Comparison of ENCODE assay signal across 22 cellular contexts in the genomic region with DNA sequence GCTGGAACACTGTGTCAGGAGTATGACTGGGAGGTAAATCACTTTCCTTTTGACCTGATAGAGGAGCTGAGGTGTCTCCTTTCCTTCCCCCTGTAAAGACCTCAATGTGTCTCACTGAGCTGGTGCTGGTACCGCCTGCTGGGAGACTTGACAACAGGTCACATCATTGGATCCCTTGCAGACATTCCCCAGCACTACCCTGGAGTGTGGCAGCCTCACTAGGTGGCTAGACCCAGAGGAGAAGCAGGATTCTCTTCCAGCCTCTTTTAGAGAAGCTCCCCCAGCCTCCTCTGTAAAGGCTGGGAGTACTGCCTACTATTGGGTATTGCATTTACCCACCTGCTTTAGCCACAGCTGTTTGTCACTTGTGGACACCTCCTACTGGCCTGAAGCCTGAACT.
DNase-seq lines count a peak whose midpoint lies in the region; ATAC-seq and TF ChIP-seq lines count a peak whose summit lies in the region.
"Had no signal": no experiment of that assay in that cellular context is flagged by ENCODE, and none has a peak within 500 bp of the region (broad histone marks: within the 10 kb centered on the region; RNA-seq: fewer than 3 reads in every experiment).

No MANE protein-coding gene starts in this region.

- no peaks in the 10 kb centered on the region for H3F3A ChIP-seq in MM.1S (ENCODE audit: insufficient read depth, low read length)

- H3K4me3 ChIP-seq in HCT116 (replicated peaks in 1 of 2; ENCODE audit: low read depth in 1 of 2, low read length in 2 of 2): no peak overlapping the region
- H3K4me3 ChIP-seq in MM.1S (ENCODE audit: low read length): no peak overlapping the region
- H3K4me3 ChIP-seq: A549; BLaER1 treated with 17β-estradiol and CSF1 and Interleukin-3, amounts not matched to agents 10 nM and 100 nM; GM23338; HAP-1 had no signal

- no peak overlapping the region for H3K4me3 Mint-ChIP-seq in activated CD8-positive, alpha-beta memory T cell treated with anti-CD3 and anti-CD28 coated beads, Interleukin-2, amount 10 ng/mL, durations not matched to agents 7 days and 5 days
- H3K4me3 Mint-ChIP-seq in osteocyte (ENCODE audit: unreplicated experiment): no peak overlapping the region
- no peak overlapping the region for H3K4me3 Mint-ChIP-seq in T-cell
- H3K4me3 Mint-ChIP-seq: CD14-positive monocyte; CD4-positive, alpha-beta T cell; CD8-positive, alpha-beta memory T cell; GM23338 had no signal

- H3K4me2 ChIP-seq in HCT116 (ENCODE audit: low read length): no peak overlapping the region
- no peak overlapping the region for H3K4me2 ChIP-seq in MM.1S (ENCODE audit: low read depth, low read length)
- H3K4me2 ChIP-seq: A549; BLaER1 treated with 17β-estradiol and CSF1 and Interleukin-3, amounts not matched to agents 10 nM and 100 nM; GM23338 had no signal

- H3K9me2 ChIP-seq in HCT116 (ENCODE audit: insufficient read depth): no peaks in the 10 kb centered on the region
- no peaks in the 10 kb centered on the region for H3K9me2 ChIP-seq in MM.1S (replicated peaks; ENCODE audit: insufficient read depth, low read length)

- POLR2A ChIA-PET in HCT116 (lab: Charles Lee) (no interaction called here), T-cell (lab: Charles Lee) (no interaction called here)

- intact Hi-C loops in HCT116 (cut with micrococcal nuclease): loop anchor here (10.0 kb wide), 1 partner anchor 147 kb away; no protein-coding TSS in a partner anchor

- CTCF ChIA-PET in activated CD8-positive, alpha-beta memory T cell treated with anti-CD3 and anti-CD28 coated beads, Interleukin-2, amount 10 ng/mL, durations not matched to agents 7 days and 5 days (lab: Charles Lee): no interaction called here
- CTCF ChIA-PET in HCT116 (lab: Charles Lee) (interaction anchor here (0.9 kb wide), 2 partner anchors 17 to 51 kb away, joined by 3 read pairs; no protein-coding TSS in a partner anchor), T-cell (lab: Charles Lee) (no interaction called here)

- H2AFZ ChIP-seq in HCT116 (ENCODE audit: low read depth, low read length, poor library complexity, severe bottlenecking): no peak overlapping the region
- H2AFZ ChIP-seq in MM.1S (ENCODE audit: low read length): no peak overlapping the region
- H2AFZ ChIP-seq: GM23338 had no signal

- H4K20me1 ChIP-seq in HCT116 (ENCODE audit: insufficient read depth) (no peaks in the 10 kb centered on the region), MM.1S (ENCODE audit: insufficient read depth, low read length) (no peaks in the 10 kb centered on the region)
- H4K20me1 ChIP-seq: BLaER1 treated with 17β-estradiol and CSF1 and Interleukin-3, amounts not matched to agents 10 nM and 100 nM had no signal

- no peaks in the 10 kb centered on the region for H3K4me1 Mint-ChIP-seq in activated CD8-positive, alpha-beta memory T cell treated with anti-CD3 and anti-CD28 coated beads, Interleukin-2, amount 10 ng/mL, durations not matched to agents 7 days and 5 days
- H3K4me1 Mint-ChIP-seq in osteocyte (ENCODE audit: unreplicated experiment) (no peaks in the 10 kb centered on the region), T-cell (no peaks in the 10 kb centered on the region)
- H3K4me1 Mint-ChIP-seq: CD14-positive monocyte; CD8-positive, alpha-beta memory T cell; GM23338 had no signal

- TF ChIP-seq RAD21 in HCT116 (IDR thresholded peaks at IDR 0.05; ENCODE audit: low read depth): no peak

- H3K4me1 ChIP-seq in HCT116 (ENCODE audit: control insufficient read depth in 1 of 2, insufficient read depth in 2 of 2, low read length in 2 of 2): no peaks in the 10 kb centered on the region
- H3K4me1 ChIP-seq in MM.1S (ENCODE audit: low read length): no peaks in the 10 kb centered on the region
- H3K4me1 ChIP-seq: A549, BE2C, HAP-1 had no signal

- no peaks in the 10 kb centered on the region for H3K36me3 Mint-ChIP-seq in activated CD8-positive, alpha-beta memory T cell treated with anti-CD3 and anti-CD28 coated beads, Interleukin-2, amount 10 ng/mL, durations not matched to agents 7 days and 5 days
- H3K36me3 Mint-ChIP-seq in osteocyte (ENCODE audit: unreplicated experiment) (no peaks in the 10 kb centered on the region), T-cell (peaks cover 4% of the 10 kb centered on the region)
- H3K36me3 Mint-ChIP-seq: CD14-positive monocyte; CD8-positive, alpha-beta memory T cell had no signal

- no peaks in the 10 kb centered on the region for H3K79me2 ChIP-seq in HCT116 (ENCODE audit: insufficient read depth, low read length)
- no peaks in the 10 kb centered on the region for H3K79me2 ChIP-seq in MM.1S (ENCODE audit: low read length)

- H3K9me3 ChIP-seq in HCT116 (ENCODE audit: control insufficient read depth in 1 of 2, insufficient read depth in 1 of 2, low read depth in 1 of 2, low read length in 2 of 2) (no peaks in the 10 kb centered on the region), MM.1S (replicated peaks; ENCODE audit: insufficient read depth, low read length) (no peaks in the 10 kb centered on the region)
- H3K9me3 ChIP-seq: BE2C, HAP-1 had no signal

- H3K27ac ChIP-seq in HCT116 (ENCODE audit: low read depth, low read length): no peak overlapping the region
- no peak overlapping the region for H3K27ac ChIP-seq in MM.1S (ENCODE audit: low read length)
- H3K27ac ChIP-seq: A549; BLaER1 treated with 17β-estradiol and CSF1 and Interleukin-3, amounts not matched to agents 10 nM and 100 nM had no signal

- H3K27me3 Mint-ChIP-seq in activated CD8-positive, alpha-beta memory T cell treated with anti-CD3 and anti-CD28 coated beads, Interleukin-2, amount 10 ng/mL, durations not matched to agents 7 days and 5 days: peaks cover 5% of the 10 kb centered on the region
- H3K27me3 Mint-ChIP-seq in osteocyte (ENCODE audit: unreplicated experiment) (peaks cover 18% of the 10 kb centered on the region), T-cell (peaks cover 13 to 21% of the 10 kb centered on the region in 2 donors)

- H3K36me3 ChIP-seq in HCT116 (ENCODE audit: control insufficient read depth in 1 of 2, insufficient read depth in 2 of 2, low read length in 2 of 2) (no peaks in the 10 kb centered on the region), MM.1S (replicated peaks; ENCODE audit: insufficient read depth, low read length) (no peaks in the 10 kb centered on the region)
- H3K36me3 ChIP-seq: BE2C; BLaER1 treated with 17β-estradiol and CSF1 and Interleukin-3, amounts not matched to agents 10 nM and 100 nM; HAP-1 had no signal

- ATAC-seq in activated CD8-positive, alpha-beta memory T cell treated with anti-CD3 and anti-CD28 coated beads, Interleukin-2, amount 10 ng/mL, durations not matched to agents 7 days and 5 days: no peak
- ATAC-seq in HCT116 (peak; percentile 30; the same call in 1 of the 2 replicates), T-cell (replicated peaks in 1 of 4) (no peak)
- ATAC-seq: A549, GM23338 had no signal

- RAD21 ChIA-PET in HCT116 (lab: Charles Lee; ENCODE audit: low non-redundant PET in 1 of 2, low total read pairs in 2 of 2, uncharacterized antibody in 2 of 2, unreplicated experiment in 2 of 2): no interaction called here

- H3K9me3 Mint-ChIP-seq in activated CD8-positive, alpha-beta memory T cell treated with anti-CD3 and anti-CD28 coated beads, Interleukin-2, amount 10 ng/mL, durations not matched to agents 7 days and 5 days (ENCODE audit: low read depth): peaks cover 14% of the 10 kb centered on the region
- peaks cover 11% of the 10 kb centered on the region for H3K9me3 Mint-ChIP-seq in osteocyte (ENCODE audit: unreplicated experiment)
- H3K9me3 Mint-ChIP-seq in T-cell: peaks cover 5 to 30% (median 15%) of the 10 kb centered on the region in 3 donors

- TF ChIP-seq CTCF in HCT116 (IDR thresholded peaks at IDR 0.05 in 2 of 3, conservative IDR thresholded peaks at IDR 0.05 in 1 of 3; ENCODE audit: borderline replicate concordance in 1 of 3, insufficient read depth in 1 of 3, low read depth in 2 of 3, low read length in 2 of 3): peak in 2 of 3 experiments; percentile 17 to 18; a peak in 2 of 6 replicates
- TF ChIP-seq CTCF in osteocyte (IDR thresholded peaks at IDR 0.05): no peak
- TF ChIP-seq CTCF in MM.1S (IDR thresholded peaks at IDR 0.05; ENCODE audit: low read length): no peak

- H3K9ac ChIP-seq in HCT116 (ENCODE audit: low read length) (no peak overlapping the region), MM.1S (ENCODE audit: low read length) (no peak overlapping the region)
- H3K9ac ChIP-seq: BLaER1 treated with 17β-estradiol and CSF1 and Interleukin-3, amounts not matched to agents 10 nM and 100 nM had no signal

- peaks cover 46% of the 10 kb centered on the region for H3K27me3 ChIP-seq in HCT116 (ENCODE audit: insufficient read depth, low read length)
- no peaks in the 10 kb centered on the region for H3K27me3 ChIP-seq in MM.1S (replicated peaks; ENCODE audit: insufficient read depth, low read length)
- H3K27me3 ChIP-seq: BLaER1 treated with 17β-estradiol and CSF1 and Interleukin-3, amounts not matched to agents 10 nM and 100 nM had no signal

- DNase-seq in activated CD8-positive, alpha-beta memory T cell treated with anti-CD3 and anti-CD28 coated beads, Interleukin-2, amount 10 ng/mL, durations not matched to agents 7 days and 5 days: peak; percentile 12
- DNase-seq in activated CD8-positive, alpha-beta memory T cell treated with anti-CD3 and anti-CD28 coated beads, Interleukin-2, amount 50 U/mL, for 48 hours: no peak
- DNase-seq in HCT116 (ENCODE audit: low read depth, low spot score): no peak
- peak; percentile 3 for DNase-seq in iPS-NIHi7 (ENCODE audit: extremely low spot score)
- DNase-seq in osteocyte (ENCODE audit: extremely low spot score, unreplicated experiment): peak; percentile 40
- no peak for DNase-seq in T-cell
- DNase-seq in MM.1S: no peak
- DNase-seq: 8988T; ACHN; AML-193; BE2C; Calu3; CD4-positive, alpha-beta T cell; CD8-positive, alpha-beta memory T cell; DMS53; DMS79 treated with DMSO at 0.1 percent for 48 hours; GF-D8 had no signal

- no peak for TF ChIP-seq POLR2A in HCT116 (IDR thresholded peaks at IDR 0.05; ENCODE audit: borderline replicate concordance, extremely low read depth, insufficient read depth, insufficient read length)

- H3K27ac Mint-ChIP-seq in activated CD8-positive, alpha-beta memory T cell treated with anti-CD3 and anti-CD28 coated beads, Interleukin-2, amount 10 ng/mL, durations not matched to agents 7 days and 5 days: no peak overlapping the region
- no peak overlapping the region for H3K27ac Mint-ChIP-seq in osteocyte (ENCODE audit: unreplicated experiment)
- no peak overlapping the region for H3K27ac Mint-ChIP-seq in T-cell
- H3K27ac Mint-ChIP-seq: CD14-positive monocyte; CD4-positive, alpha-beta T cell; CD8-positive, alpha-beta memory T cell; GM23338 had no signal

- no TSS peak for BruUV-seq in HCT116 (replicated peaks; lab: Mats Ljungman, UMichigan)

TF ChIP-seq in HCT116, 20 proteins besides CTCF, POLR2A, EP300 and RAD21 (continues in another document):
- TF ChIP-seq ZFX (IDR thresholded peaks at IDR 0.05): no peak

Comparison
In these comparisons a context has a peak if more than half of its experiments do, and no peak if none do; other contexts are left out.
1. DNase-seq: peak in activated CD8-positive, alpha-beta memory T cell treated with anti-CD3 and anti-CD28 coated beads, Interleukin-2, amount 10 ng/mL, durations not matched to agents 7 days and 5 days (single experiment), iPS-NIHi7 (single experiment) and osteocyte (single experiment); none in activated CD8-positive, alpha-beta memory T cell treated with anti-CD3 and anti-CD28 coated beads, Interleukin-2, amount 50 U/mL, for 48 hours (single experiment), HCT116 (single experiment), T-cell (0 of 34) and MM.1S (single experiment).
2. CTCF ChIP-seq: peak in HCT116 (2 of 3); none in osteocyte (single experiment) and MM.1S (single experiment).